ENCODE assay signal across 1 cellular context in the genomic region with DNA sequence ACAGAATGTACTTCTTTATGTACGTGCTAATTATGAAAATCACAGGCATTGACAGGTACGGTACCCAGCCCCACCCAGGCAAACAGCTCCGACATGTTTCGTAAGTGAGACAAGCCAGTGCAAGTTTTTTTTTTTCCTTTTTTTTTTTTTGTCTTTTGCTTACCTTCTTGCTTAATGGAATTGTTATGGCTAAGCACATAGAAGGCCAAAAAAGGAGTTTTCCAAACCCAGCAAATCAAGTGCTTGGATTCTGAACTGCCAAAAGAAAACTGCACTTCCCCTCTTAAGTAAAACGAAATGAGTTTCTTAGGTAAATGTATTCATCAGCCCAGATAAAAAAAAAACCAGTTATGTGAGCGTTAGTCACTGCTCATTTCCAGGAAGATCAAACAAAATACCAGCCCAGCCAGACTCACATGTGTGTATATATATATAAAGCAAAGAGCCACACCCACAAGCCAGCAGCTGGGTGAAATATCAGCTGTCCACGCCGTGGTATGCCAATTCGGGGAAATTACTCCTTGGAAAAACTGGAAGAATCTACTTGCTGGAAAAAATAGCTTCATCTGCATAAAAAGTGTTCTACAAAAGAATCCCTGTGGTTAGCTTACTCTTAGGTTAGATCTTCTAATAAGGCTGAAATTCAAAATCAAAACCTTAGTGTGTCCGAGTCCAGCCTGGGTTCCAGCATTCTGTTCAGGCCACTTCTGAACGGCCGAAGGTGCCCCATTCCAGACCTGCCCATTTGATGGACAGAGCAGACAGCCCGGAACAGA.
TF ChIP-seq lines count a peak whose summit lies in the region.

No MANE protein-coding gene starts in this region.

TF ChIP-seq in IMR-90, 13 proteins besides CTCF, POLR2A, EP300 and RAD21 (continued from another document):
- TF ChIP-seq SMC3 (IDR thresholded peaks at IDR 0.05; ENCODE audit: low read depth, low read length) (peak; percentile 22; the same call in 1 of the 2 replicates), CEBPB (IDR thresholded peaks at IDR 0.05; ENCODE audit: low read depth, low read length) (0 out of 2 replicates have a peak, but pooled peaks have one; percentile 11)
